19 cellular contexts compared by ENCODE assay signal in the genomic region with DNA sequence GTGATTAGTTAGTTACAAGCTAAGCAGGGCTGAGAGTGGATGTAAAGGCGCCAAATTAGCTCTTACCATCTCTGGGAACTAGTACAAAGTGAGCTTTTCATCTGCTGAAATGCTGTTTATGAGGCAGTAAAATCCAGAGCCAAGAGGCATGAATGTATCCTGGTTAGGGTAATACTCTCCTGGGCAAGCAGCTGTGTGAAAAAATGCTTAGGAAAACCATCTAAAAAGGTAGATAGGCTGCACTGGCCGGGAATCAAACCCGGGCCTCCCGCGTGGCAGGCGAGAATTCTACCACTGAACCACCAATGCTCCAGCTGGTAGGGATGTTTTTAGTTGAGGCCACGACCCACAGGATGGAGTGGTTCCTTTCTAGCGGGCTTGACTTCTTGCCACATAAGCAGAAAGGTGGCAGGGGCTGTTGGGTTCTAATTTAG. TPM values are rescaled to one million over a fixed set of nuclear protein-coding genes. Genes with fewer than 3 reads are reported as not detected.
A peak's percentile ranks its signal among the peaks of the same experiment; 100 is the strongest.
DNase-seq lines count a peak whose midpoint lies in the region; TF ChIP-seq lines count a peak whose summit lies in the region.
"Had no signal": no experiment of that assay in that cellular context is flagged by ENCODE, and none has a peak within 500 bp of the region (broad histone marks: within the 10 kb centered on the region; RNA-seq: fewer than 3 reads in every experiment).

No MANE protein-coding gene starts in this region.

- H3K36me3 Mint-ChIP-seq in osteocyte (ENCODE audit: unreplicated experiment), result peaks cover 45% of the 10 kb centered on the region
- H3K36me3 Mint-ChIP-seq in CD4-positive, alpha-beta memory T cell, result peaks cover 62 to 79% of the 10 kb centered on the region in 2 donors

- peaks cover 15% of the 10 kb centered on the region for H3K4me1 Mint-ChIP-seq in osteocyte (ENCODE audit: unreplicated experiment)
- no peaks in the 10 kb centered on the region for H3K4me1 Mint-ChIP-seq in CD4-positive, alpha-beta memory T cell
- H3K4me1 Mint-ChIP-seq: activated naive CD8-positive, alpha-beta T cell treated with anti-CD3 and anti-CD28 coated beads, Interleukin-2, amount 50 U/mL, for 24 hours; B cell had no signal

- POLR2A ChIA-PET in CD4-positive, alpha-beta memory T cell (lab: Charles Lee; ENCODE audit: partially characterized antibody), result no interaction called here

- intact Hi-C loops in CD4-positive, alpha-beta memory T cell (cut with micrococcal nuclease), result loop anchor here (10.0 kb wide), 1 partner anchor 123 kb away; no protein-coding TSS in a partner anchor

- H3K27ac Mint-ChIP-seq in osteocyte (ENCODE audit: unreplicated experiment), result peak overlapping the region; percentile 94
- no peak overlapping the region for H3K27ac Mint-ChIP-seq in CD4-positive, alpha-beta memory T cell
- H3K27ac Mint-ChIP-seq: activated CD8-positive, alpha-beta T cell treated with anti-CD3 and anti-CD28 coated beads for 36 hours; activated naive CD8-positive, alpha-beta T cell treated with anti-CD3 and anti-CD28 coated beads, Interleukin-2, amount 50 U/mL, for 24 hours; B cell had no signal

- peaks cover 45% of the 10 kb centered on the region for H3K36me3 ChIP-seq in CD4-positive, alpha-beta memory T cell (ENCODE audit: insufficient read depth, low read length)

- no peak overlapping the region for H3K4me3 ChIP-seq in AG09309 (ENCODE audit: control insufficient read depth, low read depth, low read length)
- no peak overlapping the region for H3K4me3 ChIP-seq in CD4-positive, alpha-beta memory T cell (ENCODE audit: low read length in 2 of 2)
- H3K4me3 ChIP-seq: colonic mucosa, hepatocyte, smooth muscle cell, upper lobe of left lung had no signal

- H3K9me3 Mint-ChIP-seq in osteocyte (ENCODE audit: unreplicated experiment), result no peaks in the 10 kb centered on the region
- H3K9me3 Mint-ChIP-seq in CD4-positive, alpha-beta memory T cell, result peaks cover 0 to 3% (median 0%) of the 10 kb centered on the region in 8 donors
- H3K9me3 Mint-ChIP-seq: activated CD8-positive, alpha-beta T cell treated with anti-CD3 and anti-CD28 coated beads for 36 hours; activated naive CD8-positive, alpha-beta T cell treated with anti-CD3 and anti-CD28 coated beads, Interleukin-2, amount 50 U/mL, for 24 hours had no signal

- no peaks in the 10 kb centered on the region for H3K4me1 ChIP-seq in CD4-positive, alpha-beta memory T cell (ENCODE audit: insufficient read depth, low read length)
- H3K4me1 ChIP-seq: colonic mucosa had no signal

- H3K27me3 Mint-ChIP-seq in osteocyte (ENCODE audit: unreplicated experiment), result no peaks in the 10 kb centered on the region
- no peaks in the 10 kb centered on the region for H3K27me3 Mint-ChIP-seq in CD4-positive, alpha-beta memory T cell
- H3K27me3 Mint-ChIP-seq: activated CD8-positive, alpha-beta T cell treated with anti-CD3 and anti-CD28 coated beads for 36 hours; activated naive CD8-positive, alpha-beta T cell treated with anti-CD3 and anti-CD28 coated beads, Interleukin-2, amount 50 U/mL, for 24 hours; B cell had no signal

- CTCF ChIA-PET in CD4-positive, alpha-beta memory T cell (lab: Charles Lee; ENCODE audit: partially characterized antibody), result interaction anchor here (0.9 kb wide), 1 partner anchor 277 kb away, joined by 4 read pairs; no protein-coding TSS in a partner anchor

- DNase-seq in AG09309 (ENCODE audit: low read depth) (peak; percentile 66), LHCN-M2 (ENCODE audit: low read depth) (peak; percentile 67), cerebellar cortex (ENCODE audit: low spot score) (peak; percentile 58), osteocyte (ENCODE audit: extremely low spot score, unreplicated experiment) (no peak), activated T-cell treated with anti-CD3 and anti-CD28 coated beads for 4 hours (no peak)
- no peak for DNase-seq in NK-92 treated with Interleukin-12 subunit alpha and Interleukin-12 subunit beta, amount 100 ng/mL, for 24 hours (lab: John Stamatoyannopoulos, UW)
- no peak for DNase-seq in stimulated activated CD4-positive, alpha-beta T cell treated with anti-CD3 and anti-CD28 coated beads, Interleukin-4, amount 100 ng/mL, for 1 hour
- no peak for DNase-seq in CD4-positive, alpha-beta memory T cell
- DNase-seq: activated CD8-positive, alpha-beta T cell treated with anti-CD3 and anti-CD28 coated beads for 36 hours; activated naive CD8-positive, alpha-beta T cell treated with anti-CD3 and anti-CD28 coated beads, Interleukin-2, amount 50 U/mL, for 24 hours; colonic mucosa; NCI-H187 treated with DMSO at 0.1 percent for 48 hours; NCI-H524 treated with DMSO at 0.1 percent for 48 hours; stimulated activated naive CD4-positive, alpha-beta T cell; upper lobe of left lung had no signal

- H3K4me3 Mint-ChIP-seq in osteocyte (ENCODE audit: unreplicated experiment), result no peak overlapping the region
- no peak overlapping the region for H3K4me3 Mint-ChIP-seq in CD4-positive, alpha-beta memory T cell
- H3K4me3 Mint-ChIP-seq: activated CD8-positive, alpha-beta T cell treated with anti-CD3 and anti-CD28 coated beads for 36 hours; activated naive CD8-positive, alpha-beta T cell treated with anti-CD3 and anti-CD28 coated beads, Interleukin-2, amount 50 U/mL, for 24 hours; B cell had no signal

- no peaks in the 10 kb centered on the region for H3K27me3 ChIP-seq in CD4-positive, alpha-beta memory T cell (ENCODE audit: insufficient read depth, low read length)
- H3K27me3 ChIP-seq: colonic mucosa, hepatocyte, upper lobe of left lung had no signal

- TF ChIP-seq CTCF in AG09309 (IDR thresholded peaks at IDR 0.05; ENCODE audit: control insufficient read depth, insufficient read depth, low read depth, low read length, missing control alignments) (no peak), osteocyte (IDR thresholded peaks at IDR 0.05) (no peak)

- no peak overlapping the region for H3K27ac ChIP-seq in CD4-positive, alpha-beta memory T cell (ENCODE audit: low read depth, low read length)
- H3K27ac ChIP-seq: colonic mucosa, hepatocyte, HL-60, upper lobe of left lung had no signal

- H3K9me3 ChIP-seq in CD4-positive, alpha-beta memory T cell (ENCODE audit: control insufficient read depth in 1 of 2, low read length in 2 of 2), result no peaks in the 10 kb centered on the region
- H3K9me3 ChIP-seq: colonic mucosa, upper lobe of left lung had no signal

RNA-seq across cellular contexts. Expression of a gene that starts 23.0 kb away (rescaled TPM):
- total RNA-seq in LHCN-M2 (2014; rRNA removed) (59.0 and 62.2 TPM in 2 replicates), osteocyte (44.5 and 45.3 TPM in 2 replicates)
- polyA plus RNA-seq in LHCN-M2 (2012), result 55.2 TPM
- total RNA-seq in CD4-positive, alpha-beta memory T cell, result 10 to 100 TPM; 37.8 to 40.6 TPM
- polyA plus RNA-seq in CD4-positive, alpha-beta memory T cell, result 10 to 100 TPM; 30.0 to 41.8 TPM

Comparison
In these comparisons a context has a peak if more than half of its experiments do, and no peak if none do; other contexts are left out.
1. DNase-seq: peak in AG09309 (single experiment), LHCN-M2 (single experiment) and cerebellar cortex (single experiment); none in osteocyte (single experiment), NK-92 treated with Interleukin-12 subunit alpha and Interleukin-12 subunit beta, amount 100 ng/mL, for 24 hours (single experiment), stimulated activated CD4-positive, alpha-beta T cell treated with anti-CD3 and anti-CD28 coated beads, Interleukin-4, amount 100 ng/mL, for 1 hour (single experiment), activated T-cell treated with anti-CD3 and anti-CD28 coated beads for 4 hours (single experiment) and CD4-positive, alpha-beta memory T cell (0 of 5).